22 cellular contexts compared by ENCODE assay signal in the genomic region with DNA sequence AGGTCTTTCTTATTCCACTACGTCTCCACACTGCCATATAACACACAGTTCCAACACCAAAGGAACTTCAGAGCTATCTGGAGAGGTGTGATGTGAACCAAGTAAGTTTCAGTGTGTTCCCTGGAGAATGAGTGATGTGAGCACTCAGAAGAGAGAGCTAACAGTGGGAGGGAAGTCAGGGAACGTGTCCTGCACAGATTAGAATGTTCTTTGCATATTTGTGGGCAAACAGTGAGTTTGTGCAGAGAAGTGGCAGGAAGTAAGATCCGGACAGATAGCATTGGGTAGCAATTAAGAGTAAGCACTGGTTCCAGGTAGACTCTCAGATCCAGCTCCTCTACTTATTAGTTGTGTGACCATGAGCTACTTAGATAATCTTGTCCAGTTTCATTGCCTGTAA.
"Had no signal": no experiment of that assay in that cellular context is flagged by ENCODE, and none has a peak within 500 bp of the region (broad histone marks: within the 10 kb centered on the region; RNA-seq: fewer than 3 reads in every experiment).

No MANE protein-coding gene starts in this region.

- H3K4me1 Mint-ChIP-seq: central memory CD8-positive, alpha-beta T cell; stimulated activated effector memory CD8-positive, alpha-beta T cell treated with anti-CD3 and anti-CD28 coated beads, Interleukin-12 subunit alpha, Interleukin-12 subunit beta, amount 100 ng/mL, for 72 hours had no signal

- H3K36me3 Mint-ChIP-seq: activated naive CD4-positive, alpha-beta T cell treated with anti-CD3 and anti-CD28 coated beads, Interleukin-2, amount 50 U/mL, for 72 hours; natural killer cell treated with Interleukin-12 subunit alpha and Interleukin-12 subunit beta and Interleukin-15 and Interleukin-18, amount 100 ng/mL, for 72 hours; stimulated activated effector memory CD8-positive, alpha-beta T cell treated with anti-CD3 and anti-CD28 coated beads, Interleukin-12 subunit alpha, Interleukin-12 subunit beta, amount 100 ng/mL, for 72 hours; type B pancreatic cell had no signal

- H3K9me3 Mint-ChIP-seq: central memory CD8-positive, alpha-beta T cell; natural killer cell treated with Interleukin-12 subunit alpha and Interleukin-12 subunit beta and Interleukin-15 and Interleukin-18, amount 100 ng/mL, for 72 hours; stimulated activated effector memory CD8-positive, alpha-beta T cell treated with anti-CD3 and anti-CD28 coated beads, Interleukin-12 subunit alpha, Interleukin-12 subunit beta, amount 100 ng/mL, for 72 hours; type B pancreatic cell had no signal

- H3K4me3 ChIP-seq: adrenal gland, body of pancreas, coronary artery, heart right ventricle, sigmoid colon, stomach, testis had no signal

- H3K27me3 ChIP-seq: adrenal gland, body of pancreas, heart right ventricle, neutrophil, sigmoid colon, stomach, testis had no signal

- H3K9me3 ChIP-seq: adrenal gland, body of pancreas, heart right ventricle, neutrophil, sigmoid colon, stomach, testis had no signal

- H3K27me3 Mint-ChIP-seq: type B pancreatic cell had no signal

- H3K36me3 ChIP-seq: adrenal gland, neutrophil, sigmoid colon, stomach, WERI-Rb-1 had no signal

- H3K27ac ChIP-seq: adrenal gland, body of pancreas, coronary artery, heart right ventricle, neutrophil, sigmoid colon, stomach, testis, WERI-Rb-1 had no signal

- H3K27ac Mint-ChIP-seq: activated naive CD4-positive, alpha-beta T cell treated with anti-CD3 and anti-CD28 coated beads, Interleukin-2, amount 50 U/mL, for 72 hours; activated T-helper 1 cell treated with anti-CD3 and anti-CD28 coated beads, Interleukin-12 subunit alpha, Interleukin-12 subunit beta, Interleukin-2, Interleukin-4 antibody, amounts not matched to agents 30 ng/mL and 10 ng/mL and 1 ng/mL, durations not matched to agents 14 hours and 24 hours and 36 hours; natural killer cell treated with Interleukin-12 subunit alpha and Interleukin-12 subunit beta and Interleukin-15 and Interleukin-18, amount 100 ng/mL, for 72 hours; stimulated activated effector memory CD8-positive, alpha-beta T cell treated with anti-CD3 and anti-CD28 coated beads, Interleukin-12 subunit alpha, Interleukin-12 subunit beta, amount 100 ng/mL, for 72 hours; type B pancreatic cell had no signal

- H3K4me3 Mint-ChIP-seq: activated T-helper 1 cell treated with anti-CD3 and anti-CD28 coated beads, Interleukin-12 subunit alpha, Interleukin-12 subunit beta, Interleukin-2, Interleukin-4 antibody, amounts not matched to agents 30 ng/mL and 10 ng/mL and 1 ng/mL, durations not matched to agents 14 hours and 24 hours and 36 hours; central memory CD8-positive, alpha-beta T cell; natural killer cell treated with Interleukin-12 subunit alpha and Interleukin-12 subunit beta and Interleukin-15 and Interleukin-18, amount 100 ng/mL, for 72 hours; stimulated activated effector memory CD8-positive, alpha-beta T cell treated with anti-CD3 and anti-CD28 coated beads, Interleukin-12 subunit alpha, Interleukin-12 subunit beta, amount 100 ng/mL, for 72 hours; type B pancreatic cell had no signal

- DNase-seq: activated CD4-positive, alpha-beta T cell treated with anti-CD3 and anti-CD28 coated beads for 1 hour; activated CD4-positive, alpha-beta T cell treated with anti-CD3 and anti-CD28 coated beads, Interleukin-2, amount 50 U/mL, for 4 hours; activated gamma-delta T cell treated with Interleukin-2 at 50 U/mL for 16 hours; activated T-cell treated with anti-CD3 and anti-CD28 coated beads for 4 hours; adrenal gland; body of pancreas; heart right ventricle; sigmoid colon; stimulated activated CD4-positive, alpha-beta T cell treated with anti-CD3 and anti-CD28 coated beads, Interleukin-4, amount 100 ng/mL, for 24 hours; stomach; T-helper 1 cell; T1000; testis had no signal

- H3K4me1 ChIP-seq: adrenal gland, body of pancreas, sigmoid colon, stomach, testis had no signal
